ENCODE assay signal across 8 cellular contexts in the genomic region with DNA sequence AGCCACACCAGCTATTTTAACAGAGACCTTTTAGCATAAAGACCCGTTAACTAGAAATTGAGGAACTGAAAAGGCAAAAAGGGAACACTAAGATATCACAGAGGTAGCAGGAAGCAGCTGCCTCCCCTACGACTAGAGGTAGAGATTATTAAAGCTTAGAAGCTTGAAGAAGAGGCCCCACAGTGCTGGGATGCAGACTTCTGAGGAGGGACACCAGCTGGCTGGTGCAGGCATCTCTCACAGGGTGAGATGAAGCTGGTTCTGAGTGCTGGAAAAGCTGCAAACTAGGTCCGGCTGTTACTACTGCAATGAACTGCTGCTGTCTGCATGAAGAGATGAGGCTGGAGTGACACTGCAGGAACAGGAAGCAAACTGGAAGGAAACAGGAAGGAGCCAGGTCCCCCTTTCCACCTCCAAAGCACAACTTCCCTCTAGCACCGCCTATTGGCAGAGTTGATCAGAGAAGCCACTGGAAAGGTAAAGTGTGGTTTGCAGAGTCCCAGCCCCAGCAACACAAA.
A peak's percentile ranks its signal among the peaks of the same experiment; 100 is the strongest.
DNase-seq lines count a peak whose midpoint lies in the region; TF ChIP-seq lines count a peak whose summit lies in the region.

No MANE protein-coding gene starts in this region.

- no peaks in the 10 kb centered on the region for H3K27me3 ChIP-seq in KMS-11 (ENCODE audit: insufficient read depth, low read depth)

- no peaks in the 10 kb centered on the region for H3K9me3 Mint-ChIP-seq in activated naive CD8-positive, alpha-beta T cell treated with anti-CD3 and anti-CD28 coated beads for 36 hours
- H3K9me3 Mint-ChIP-seq in activated T-helper 1 cell treated with anti-CD3 and anti-CD28 coated beads, Interleukin-12 subunit alpha, Interleukin-12 subunit beta, Interleukin-2, Interleukin-4 antibody, amounts not matched to agents 30 ng/mL and 10 ng/mL and 1 ng/mL, durations not matched to agents 14 hours and 24 hours and 36 hours, result no peaks in the 10 kb centered on the region

- H3K4me1 ChIP-seq in KMS-11 (ENCODE audit: low read depth, poor library complexity, severe bottlenecking), result no peaks in the 10 kb centered on the region

- H3K27ac ChIP-seq in KMS-11, result no peak overlapping the region

- no peak overlapping the region for H3K9ac ChIP-seq in KMS-11

- no peak overlapping the region for H3K27ac Mint-ChIP-seq in activated naive CD8-positive, alpha-beta T cell treated with anti-CD3 and anti-CD28 coated beads for 36 hours
- no peak overlapping the region for H3K27ac Mint-ChIP-seq in activated T-helper 1 cell treated with anti-CD3 and anti-CD28 coated beads, Interleukin-12 subunit alpha, Interleukin-12 subunit beta, Interleukin-2, Interleukin-4 antibody, amounts not matched to agents 30 ng/mL and 10 ng/mL and 1 ng/mL, durations not matched to agents 14 hours and 24 hours and 36 hours

- peak in 2 of 3 donors; percentile 7 to 15 for DNase-seq in stimulated activated CD4-positive, alpha-beta T cell treated with anti-CD3 and anti-CD28 coated beads, Interleukin-12 subunit alpha, Interleukin-12 subunit beta, amount 100 ng/mL, for 48 hours (ENCODE audit: low read depth in 2 of 3, low spot score in 1 of 3)
- DNase-seq in stimulated activated CD4-positive, alpha-beta T cell treated with anti-CD3 and anti-CD28 coated beads, Interleukin-4, amount 100 ng/mL, for 1 hour, result no peak
- DNase-seq in H4 (ENCODE audit: low spot score), result peak; percentile 38
- DNase-seq in activated naive CD8-positive, alpha-beta T cell treated with anti-CD3 and anti-CD28 coated beads for 36 hours, result peak; percentile 32
- DNase-seq in NCI-H2107 (lab: John Stamatoyannopoulos, UW), result no peak
- DNase-seq in activated T-helper 1 cell treated with anti-CD3 and anti-CD28 coated beads, Interleukin-12 subunit alpha, Interleukin-12 subunit beta, Interleukin-2, Interleukin-4 antibody, amounts not matched to agents 30 ng/mL and 10 ng/mL and 1 ng/mL, durations not matched to agents 14 hours and 24 hours and 36 hours (ENCODE audit: low spot score), result no peak
- no peak for DNase-seq in central memory CD4-positive, alpha-beta T cell

- peaks cover 11% of the 10 kb centered on the region for H3K4me1 Mint-ChIP-seq in activated naive CD8-positive, alpha-beta T cell treated with anti-CD3 and anti-CD28 coated beads for 36 hours
- H3K4me1 Mint-ChIP-seq in activated T-helper 1 cell treated with anti-CD3 and anti-CD28 coated beads, Interleukin-12 subunit alpha, Interleukin-12 subunit beta, Interleukin-2, Interleukin-4 antibody, amounts not matched to agents 30 ng/mL and 10 ng/mL and 1 ng/mL, durations not matched to agents 14 hours and 24 hours and 36 hours (ENCODE audit: low read depth), result no peaks in the 10 kb centered on the region

- H4K20me1 ChIP-seq in KMS-11 (ENCODE audit: insufficient read depth), result no peaks in the 10 kb centered on the region

- peak overlapping the region; percentile 23; the same call in 1 of the 2 replicates for H3K4me2 ChIP-seq in KMS-11

- intact Hi-C loops in activated T-helper 1 cell treated with anti-CD3 and anti-CD28 coated beads, Interleukin-12 subunit alpha, Interleukin-12 subunit beta, Interleukin-2, Interleukin-4 antibody, amounts not matched to agents 30 ng/mL and 10 ng/mL and 1 ng/mL, durations not matched to agents 14 hours and 24 hours and 36 hours (cut with micrococcal nuclease), result no loop called here

- peak overlapping the region; percentile 60 for H2AFZ ChIP-seq in KMS-11 (ENCODE audit: low read depth)

- H3K36me3 Mint-ChIP-seq in activated naive CD8-positive, alpha-beta T cell treated with anti-CD3 and anti-CD28 coated beads for 36 hours, result no peaks in the 10 kb centered on the region
- H3K36me3 Mint-ChIP-seq in activated T-helper 1 cell treated with anti-CD3 and anti-CD28 coated beads, Interleukin-12 subunit alpha, Interleukin-12 subunit beta, Interleukin-2, Interleukin-4 antibody, amounts not matched to agents 30 ng/mL and 10 ng/mL and 1 ng/mL, durations not matched to agents 14 hours and 24 hours and 36 hours (ENCODE audit: low read depth), result no peaks in the 10 kb centered on the region

- H3K27me3 Mint-ChIP-seq in activated naive CD8-positive, alpha-beta T cell treated with anti-CD3 and anti-CD28 coated beads for 36 hours, result no peaks in the 10 kb centered on the region
- no peaks in the 10 kb centered on the region for H3K27me3 Mint-ChIP-seq in activated T-helper 1 cell treated with anti-CD3 and anti-CD28 coated beads, Interleukin-12 subunit alpha, Interleukin-12 subunit beta, Interleukin-2, Interleukin-4 antibody, amounts not matched to agents 30 ng/mL and 10 ng/mL and 1 ng/mL, durations not matched to agents 14 hours and 24 hours and 36 hours (ENCODE audit: insufficient read depth)

- no peaks in the 10 kb centered on the region for H3K79me2 ChIP-seq in KMS-11 (ENCODE audit: insufficient read depth, low read depth)

- no peaks in the 10 kb centered on the region for H3K36me3 ChIP-seq in KMS-11 (ENCODE audit: insufficient read depth)

- peak overlapping the region; percentile 57 for H3K4me3 Mint-ChIP-seq in activated naive CD8-positive, alpha-beta T cell treated with anti-CD3 and anti-CD28 coated beads for 36 hours
- H3K4me3 Mint-ChIP-seq in activated T-helper 1 cell treated with anti-CD3 and anti-CD28 coated beads, Interleukin-12 subunit alpha, Interleukin-12 subunit beta, Interleukin-2, Interleukin-4 antibody, amounts not matched to agents 30 ng/mL and 10 ng/mL and 1 ng/mL, durations not matched to agents 14 hours and 24 hours and 36 hours, result no peak overlapping the region

- no peak overlapping the region for H3K4me3 ChIP-seq in KMS-11 (IDR thresholded peaks at IDR 0.05; ENCODE audit: insufficient read depth, low read depth, low read length)

- peak; percentile 40; the same call in 1 of the 2 replicates for TF ChIP-seq CTCF in KMS-11 (conservative IDR thresholded peaks at IDR 0.05; ENCODE audit: low read depth, low read length)

Comparison
In these comparisons a context has a peak if more than half of its experiments do, and no peak if none do; other contexts are left out.
1. DNase-seq: peak in stimulated activated CD4-positive, alpha-beta T cell treated with anti-CD3 and anti-CD28 coated beads, Interleukin-12 subunit alpha, Interleukin-12 subunit beta, amount 100 ng/mL, for 48 hours (2 of 3), H4 (single experiment) and activated naive CD8-positive, alpha-beta T cell treated with anti-CD3 and anti-CD28 coated beads for 36 hours (single experiment); none in stimulated activated CD4-positive, alpha-beta T cell treated with anti-CD3 and anti-CD28 coated beads, Interleukin-4, amount 100 ng/mL, for 1 hour (single experiment), NCI-H2107 (single experiment), activated T-helper 1 cell treated with anti-CD3 and anti-CD28 coated beads, Interleukin-12 subunit alpha, Interleukin-12 subunit beta, Interleukin-2, Interleukin-4 antibody, amounts not matched to agents 30 ng/mL and 10 ng/mL and 1 ng/mL, durations not matched to agents 14 hours and 24 hours and 36 hours (single experiment) and central memory CD4-positive, alpha-beta T cell (single experiment).